ENCODE assay signal across 8 cellular contexts in the genomic region with DNA sequence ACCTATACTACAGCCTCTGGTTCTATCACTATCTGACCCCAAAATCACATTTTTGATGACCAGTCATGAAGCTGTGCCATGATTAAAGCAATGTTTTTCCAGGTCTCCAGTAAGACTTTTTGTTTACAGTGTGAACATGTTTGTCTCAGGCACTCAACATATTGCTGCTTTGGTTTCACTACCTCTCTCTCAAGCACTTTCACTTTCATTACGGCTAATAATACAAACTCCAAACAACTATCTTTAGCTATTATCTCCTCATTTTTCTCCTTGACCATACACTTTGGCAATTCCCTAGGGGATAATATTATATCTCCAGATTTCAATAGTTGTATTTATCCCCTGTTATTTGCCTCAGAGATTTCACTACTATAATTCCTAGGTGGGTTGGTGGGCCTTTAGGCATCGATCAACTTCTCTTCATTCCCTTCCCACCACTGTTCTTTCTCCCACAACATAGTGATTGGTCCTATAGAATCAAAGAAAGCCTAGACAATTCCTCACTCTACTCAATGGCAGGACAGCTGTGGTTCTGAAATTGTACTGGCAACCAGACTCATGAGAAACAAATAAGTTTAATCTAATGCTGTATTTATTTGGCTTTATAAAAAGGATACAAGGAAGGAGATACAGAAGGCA.
DNase-seq lines count a peak whose midpoint lies in the region; ATAC-seq and TF ChIP-seq lines count a peak whose summit lies in the region.

No MANE protein-coding gene starts in this region.

- no peak for TF ChIP-seq POLR2A in ovary (IDR thresholded peaks at IDR 0.05)

- intact Hi-C loops in Right ventricle myocardium superior (cut with DNase I): no loop called here
- intact Hi-C loops in Right ventricle myocardium inferior (cut with DNase I): no loop called here
- intact Hi-C loops in ovary (cut with DNase I): no loop called here

- H2AFZ ChIP-seq in OCI-LY3 (ENCODE audit: low read depth, low read length): peak overlapping the region; percentile 52; the same call in 1 of the 2 replicates

- no peaks in the 10 kb centered on the region for H3K79me2 ChIP-seq in OCI-LY3 (ENCODE audit: low read length)

- H3K4me2 ChIP-seq in OCI-LY3 (ENCODE audit: low read length): peak overlapping the region; percentile 51

- no peaks in the 10 kb centered on the region for H3K36me3 ChIP-seq in OCI-LY3 (replicated peaks; ENCODE audit: low read depth, low read length)
- no peaks in the 10 kb centered on the region for H3K36me3 ChIP-seq in ovary

- H3K9me3 ChIP-seq in OCI-LY3 (ENCODE audit: insufficient read depth, low read length) (no peaks in the 10 kb centered on the region), ovary (no peaks in the 10 kb centered on the region)

- TF ChIP-seq EP300 in ovary (IDR thresholded peaks at IDR 0.05): no peak

- no peak overlapping the region for H3K27ac ChIP-seq in OCI-LY3 (ENCODE audit: low read length)
- H3K27ac ChIP-seq in ovary: peak overlapping the region in 1 of 2 donors; percentile 69

- 10 to 19% (median 11%) methylated on average over 2 of the region's 2 CpGs for WGBS in ovary, 3 donors

- H3K4me1 ChIP-seq in OCI-LY3 (ENCODE audit: low read length): peaks cover 21% of the 10 kb centered on the region
- H3K4me1 ChIP-seq in ovary (ENCODE audit: insufficient read depth): peaks cover 2% of the 10 kb centered on the region

- TF ChIP-seq CTCF in OCI-LY3 (IDR thresholded peaks at IDR 0.05; ENCODE audit: low read depth, low read length) (no peak), ovary (IDR thresholded peaks at IDR 0.05) (no peak)

- H3K4me3 ChIP-seq in OCI-LY3 (ENCODE audit: low read length) (peak overlapping the region; percentile 36; the same call in 1 of the 2 replicates), ovary (peak overlapping the region; percentile 34)

- H3K9ac ChIP-seq in OCI-LY3 (ENCODE audit: low read length): no peak overlapping the region

- no peak for DNase-seq in Right ventricle myocardium superior
- DNase-seq in Right ventricle myocardium inferior (ENCODE audit: missing footprints): no peak
- no peak for DNase-seq in ovary
- no peak for DNase-seq in SKM-1 (lab: John Stamatoyannopoulos, UW; ENCODE audit: unreplicated experiment)
- no peak for DNase-seq in NCI-H1092 treated with DMSO at 0.1 percent for 48 hours (lab: John Stamatoyannopoulos, UW)
- no peak for DNase-seq in AG20443 (ENCODE audit: low spot score)

- ATAC-seq in Right ventricle myocardium superior (ENCODE audit: poor library complexity) (peak; percentile 72), Right ventricle myocardium inferior (no peak), HG02970 (IDR thresholded peaks at IDR 0.05; ENCODE audit: low FRiP score, unreplicated experiment) (peak; percentile 89)

- no peaks in the 10 kb centered on the region for H3K27me3 ChIP-seq in OCI-LY3 (ENCODE audit: low read depth, low read length)
- no peaks in the 10 kb centered on the region for H3K27me3 ChIP-seq in ovary

- no peaks in the 10 kb centered on the region for H4K20me1 ChIP-seq in OCI-LY3 (ENCODE audit: insufficient read depth, low read length)
